20 cellular contexts compared by ENCODE assay signal in the genomic region with DNA sequence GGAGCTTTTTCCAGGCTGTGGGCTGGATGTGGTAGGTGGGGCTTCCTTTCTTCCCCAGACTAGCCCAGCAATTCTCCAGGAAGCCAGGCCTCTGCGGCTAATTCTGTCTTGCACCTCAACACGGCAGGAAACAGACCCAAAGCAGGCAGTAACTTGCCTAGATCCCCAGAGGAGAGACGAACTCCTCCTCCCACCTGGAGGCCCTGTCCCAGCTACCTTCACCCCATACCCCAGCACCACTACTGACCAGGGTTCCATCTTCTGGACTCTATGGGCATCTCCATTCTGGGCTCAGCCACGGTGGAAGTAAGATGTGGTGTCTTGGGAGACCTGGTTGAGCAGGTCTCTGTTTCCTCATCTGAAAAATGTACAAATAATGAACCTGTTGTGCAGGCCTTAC.
"Had no signal": no experiment of that assay in that cellular context is flagged by ENCODE, and none has a peak within 500 bp of the region (broad histone marks: within the 10 kb centered on the region; RNA-seq: fewer than 3 reads in every experiment).

No MANE protein-coding gene starts in this region.

- H3K4me2 ChIP-seq: SK-N-SH had no signal

- DNase-seq: KBM-7, MV-4-11, NCI-H1048, NCI-H1105, NCI-H1417, NCI-H1436 treated with DMSO at 0.1 percent for 48 hours, NCI-H1694, NCI-H187 treated with DMSO at 0.1 percent for 48 hours, NCI-H2029 treated with DMSO at 0.1 percent for 48 hours, NCI-H345, NCI-H446 treated with DMSO at 0.1 percent for 48 hours, NCI-H510A treated with DMSO at 0.1 percent for 48 hours, NCI-H526, NCI-H82, RPMI8226, SHP77, SK-N-SH had no signal

- FAIRE-seq: HTR-8/SVneo, RCC 7860 had no signal

- H3K9me3 ChIP-seq: SK-N-SH had no signal

- H3K27ac ChIP-seq: HL-60 had no signal
